In the genomic region with DNA sequence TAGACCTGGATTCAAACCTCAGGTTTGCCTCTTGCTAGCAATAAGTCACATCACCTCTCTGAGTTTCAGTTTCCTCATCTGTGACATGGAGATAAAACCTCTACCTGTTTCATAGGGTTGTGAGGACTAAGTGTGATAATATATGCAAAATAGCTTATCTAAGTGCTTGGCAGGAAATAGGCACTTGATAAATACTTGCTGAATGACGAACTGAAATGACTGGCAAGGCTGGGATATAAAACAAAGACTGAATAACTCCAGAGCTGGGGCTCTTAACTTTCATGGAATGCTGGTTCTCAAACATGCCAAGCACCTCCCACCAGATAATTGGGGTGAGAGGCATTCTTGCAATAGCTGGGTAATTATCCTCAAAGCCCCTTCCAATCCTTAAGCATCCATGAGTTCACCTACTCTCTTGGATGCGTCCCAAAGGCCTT, we compare ENCODE assay signal across 8 cellular contexts.
DNase-seq lines count a peak whose midpoint lies in the region; ATAC-seq and TF ChIP-seq lines count a peak whose summit lies in the region.

No MANE protein-coding gene starts in this region.

- no peaks in the 10 kb centered on the region for H3K9me3 Mint-ChIP-seq in memory B cell

- H3K4me3 Mint-ChIP-seq in memory B cell: no peak overlapping the region

- intact Hi-C loops in adrenal gland (cut with DNase I) (no loop called here), heart left ventricle (cut with DNase I) (loop anchor here in 1 of 10 donors (5.0 kb wide), 1 partner anchor 83 kb away; no protein-coding TSS in a partner anchor)

- in situ Hi-C loops in brain microvascular endothelial cell (cut with HindIII; ENCODE audit: low pct_ligation_motif_present, low sequenced_read_pairs): no loop called here

- TF ChIP-seq POLR2A in adrenal gland (IDR thresholded peaks at IDR 0.05) (no peak), heart left ventricle (IDR thresholded peaks at IDR 0.05) (no peak)

- DNase-seq in AG08395 (ENCODE audit: low spot score) (peak; percentile 79), HS-27A (ENCODE audit: low read depth) (peak; percentile 93), brain microvascular endothelial cell (peak; percentile 57), memory B cell (ENCODE audit: low spot score in 2 of 2) (no peak), adrenal gland (no peak), heart left ventricle (no peak), NCI-H748 (lab: John Stamatoyannopoulos, UW; ENCODE audit: unreplicated experiment) (no peak)

- H3K27ac Mint-ChIP-seq in memory B cell: no peak overlapping the region

- H3K27me3 ChIP-seq in brain microvascular endothelial cell (replicated peaks): no peaks in the 10 kb centered on the region
- no peaks in the 10 kb centered on the region for H3K27me3 ChIP-seq in adrenal gland
- no peaks in the 10 kb centered on the region for H3K27me3 ChIP-seq in heart left ventricle

- H3K4me1 Mint-ChIP-seq in memory B cell: peaks cover 7% of the 10 kb centered on the region

- WGBS in adrenal gland, 4 donors: 61 to 80% (median 64%) methylated on average over 2 of the region's 2 CpGs
- WGBS in heart left ventricle, 4 donors: 47 to 61% (median 50%) methylated on average over 2 of the region's 2 CpGs

- ATAC-seq in memory B cell (ENCODE audit: low read depth): peak; percentile 60
- no peak for ATAC-seq in HG02981 (IDR thresholded peaks at IDR 0.05; ENCODE audit: unreplicated experiment)
- ATAC-seq in heart left ventricle: no peak

- H3K27ac ChIP-seq in brain microvascular endothelial cell: peak overlapping the region; percentile 65
- no peak overlapping the region for H3K27ac ChIP-seq in adrenal gland
- peak overlapping the region in 1 of 12 donors; percentile 33 for H3K27ac ChIP-seq in heart left ventricle

- no peaks in the 10 kb centered on the region for H3K9me3 ChIP-seq in adrenal gland (replicated peaks in 1 of 3)
- H3K9me3 ChIP-seq in heart left ventricle: no peaks in the 10 kb centered on the region

- no peak overlapping the region for H3K4me3 ChIP-seq in brain microvascular endothelial cell (ENCODE audit: low read depth, low read length)
- no peak overlapping the region for H3K4me3 ChIP-seq in adrenal gland
- H3K4me3 ChIP-seq in heart left ventricle: no peak overlapping the region

- no peaks in the 10 kb centered on the region for H3K36me3 ChIP-seq in brain microvascular endothelial cell (replicated peaks)
- H3K36me3 ChIP-seq in adrenal gland (replicated peaks in 1 of 2): no peaks in the 10 kb centered on the region
- no peaks in the 10 kb centered on the region for H3K36me3 ChIP-seq in heart left ventricle

- no peak for TF ChIP-seq CTCF in brain microvascular endothelial cell (IDR thresholded peaks at IDR 0.05; ENCODE audit: low read depth, low read length, missing control alignments)
- TF ChIP-seq CTCF in adrenal gland (IDR thresholded peaks at IDR 0.05): no peak
- no peak for TF ChIP-seq CTCF in heart left ventricle (IDR thresholded peaks at IDR 0.05)

- H3K4me1 ChIP-seq in adrenal gland (replicated peaks in 1 of 2) (no peaks in the 10 kb centered on the region), heart left ventricle (peaks cover 0 to 25% (median 9%) of the 10 kb centered on the region in 12 donors)

- H3K27me3 Mint-ChIP-seq in memory B cell: peaks cover 3% of the 10 kb centered on the region

- H3K36me3 Mint-ChIP-seq in memory B cell: no peaks in the 10 kb centered on the region

Comparison
In these comparisons a context has a peak if more than half of its experiments do, and no peak if none do; other contexts are left out.
1. DNase-seq: peak in AG08395 (single experiment), HS-27A (single experiment) and brain microvascular endothelial cell (single experiment); none in memory B cell (0 of 2), adrenal gland (0 of 7), heart left ventricle (0 of 5) and NCI-H748 (single experiment).